In genomic region chr10:30436200-30436599, GRCh38 we compare ENCODE assay signal across 8 cellular contexts. TPM values are rescaled to one million over a fixed set of nuclear protein-coding genes. Genes with fewer than 3 reads are reported as not detected.
DNase-seq lines count a peak whose midpoint lies in the region; ATAC-seq and TF ChIP-seq lines count a peak whose summit lies in the region.

No MANE protein-coding gene starts in this region.

- H3K9me3 ChIP-seq in CD4-positive, CD25-positive, alpha-beta regulatory T cell (ENCODE audit: control insufficient read depth in 2 of 2, low read length in 2 of 2): no peaks in the 10 kb centered on the region
- H3K9me3 ChIP-seq in HUES64 (ENCODE audit: insufficient read depth, low read depth, low read length) (no peaks in the 10 kb centered on the region), stomach smooth muscle (ENCODE audit: control insufficient read depth in 2 of 2, low read length in 2 of 2) (no peaks in the 10 kb centered on the region)

- H3K4me1 Mint-ChIP-seq in CD4-positive, CD25-positive, alpha-beta regulatory T cell: peaks cover 27 to 54% (median 46%) of the 10 kb centered on the region in 4 donors
- H3K4me1 Mint-ChIP-seq in activated naive CD8-positive, alpha-beta T cell treated with anti-CD3 and anti-CD28 coated beads, Interleukin-2, amount 50 U/mL, for 24 hours: peaks cover 66% of the 10 kb centered on the region

- ATAC-seq in CD4-positive, CD25-positive, alpha-beta regulatory T cell (ENCODE audit: low read depth in 2 of 2): no peak
- ATAC-seq in activated naive CD8-positive, alpha-beta T cell treated with anti-CD3 and anti-CD28 coated beads, Interleukin-2, amount 50 U/mL, for 24 hours: no peak
- ATAC-seq in HG03378 (IDR thresholded peaks at IDR 0.05; ENCODE audit: unreplicated experiment): no peak
- no peak for ATAC-seq in GM18505 (IDR thresholded peaks at IDR 0.05; ENCODE audit: unreplicated experiment)

- no peaks in the 10 kb centered on the region for H3K9me3 Mint-ChIP-seq in CD4-positive, CD25-positive, alpha-beta regulatory T cell
- no peaks in the 10 kb centered on the region for H3K9me3 Mint-ChIP-seq in activated naive CD8-positive, alpha-beta T cell treated with anti-CD3 and anti-CD28 coated beads, Interleukin-2, amount 50 U/mL, for 24 hours

- H3K4me1 ChIP-seq in CD4-positive, CD25-positive, alpha-beta regulatory T cell (ENCODE audit: control insufficient read depth, insufficient read depth, low read length, poor library complexity, severe bottlenecking): peaks cover 49% of the 10 kb centered on the region
- H3K4me1 ChIP-seq in HUES64 (ENCODE audit: insufficient read depth, low read length): peaks cover 32% of the 10 kb centered on the region
- H3K4me1 ChIP-seq in stomach smooth muscle (ENCODE audit: control insufficient read depth, insufficient read depth, low read length): peaks cover 29% of the 10 kb centered on the region

- no peaks in the 10 kb centered on the region for H3K36me3 ChIP-seq in CD4-positive, CD25-positive, alpha-beta regulatory T cell (ENCODE audit: control insufficient read depth, insufficient read depth, low read length)
- H3K36me3 ChIP-seq in HUES64 (ENCODE audit: insufficient read depth, low read length) (peaks cover 10% of the 10 kb centered on the region), stomach smooth muscle (ENCODE audit: control insufficient read depth in 2 of 2, insufficient read depth in 2 of 2, low read length in 2 of 2) (peaks cover 0 to 7% of the 10 kb centered on the region in 2 donors)

- H3K4me3 Mint-ChIP-seq in CD4-positive, CD25-positive, alpha-beta regulatory T cell: peak overlapping the region; percentile 52 to 83 (median 77)
- peak overlapping the region; percentile 90 for H3K4me3 Mint-ChIP-seq in activated naive CD8-positive, alpha-beta T cell treated with anti-CD3 and anti-CD28 coated beads, Interleukin-2, amount 50 U/mL, for 24 hours

- no peaks in the 10 kb centered on the region for H3K27me3 ChIP-seq in CD4-positive, CD25-positive, alpha-beta regulatory T cell (ENCODE audit: control insufficient read depth, insufficient read depth, low read length)
- peaks cover 13% of the 10 kb centered on the region for H3K27me3 ChIP-seq in HUES64 (ENCODE audit: insufficient read depth, low read length)
- H3K27me3 ChIP-seq in stomach smooth muscle (ENCODE audit: control insufficient read depth in 1 of 2, insufficient read depth in 2 of 2, low read length in 2 of 2): no peaks in the 10 kb centered on the region

- peak overlapping the region; percentile 37 to 92 (median 53) for H3K27ac Mint-ChIP-seq in CD4-positive, CD25-positive, alpha-beta regulatory T cell
- H3K27ac Mint-ChIP-seq in activated naive CD8-positive, alpha-beta T cell treated with anti-CD3 and anti-CD28 coated beads, Interleukin-2, amount 50 U/mL, for 24 hours: peak overlapping the region; percentile 82

- H3K9ac ChIP-seq in HUES64 (ENCODE audit: low read depth, low read length): no peak overlapping the region
- H3K9ac ChIP-seq in stomach smooth muscle (ENCODE audit: low read length in 2 of 2): peak overlapping the region; percentile 55 to 56

- peaks cover 11% of the 10 kb centered on the region for H3K27me3 Mint-ChIP-seq in CD4-positive, CD25-positive, alpha-beta regulatory T cell
- no peaks in the 10 kb centered on the region for H3K27me3 Mint-ChIP-seq in activated naive CD8-positive, alpha-beta T cell treated with anti-CD3 and anti-CD28 coated beads, Interleukin-2, amount 50 U/mL, for 24 hours

- 6% methylated on average over 4 of the region's 6 CpGs for WGBS in HUES64
- WGBS in lower leg skin, 2 donors: 11 to 14% methylated on average over 6 of the region's 6 CpGs

- DNase-seq in CD4-positive, CD25-positive, alpha-beta regulatory T cell: no peak
- DNase-seq in activated naive CD8-positive, alpha-beta T cell treated with anti-CD3 and anti-CD28 coated beads, Interleukin-2, amount 50 U/mL, for 24 hours: no peak
- DNase-seq in iris pigment epithelial cell (ENCODE audit: low read depth) (peak; percentile 80), lower leg skin (ENCODE audit: low spot score in 2 of 2) (no peak)

- intact Hi-C loops in lower leg skin (cut with DNase I; ENCODE audit: low total_unique reads): no loop called here

- no peak for TF ChIP-seq CTCF in lower leg skin (IDR thresholded peaks at IDR 0.05)

- peak overlapping the region; percentile 66 for H3K27ac ChIP-seq in CD4-positive, CD25-positive, alpha-beta regulatory T cell (ENCODE audit: insufficient read depth, low read length, poor library complexity, severe bottlenecking)
- H3K27ac ChIP-seq in HUES64 (ENCODE audit: low read depth, low read length): peak overlapping the region; percentile 17; the same call in 1 of the 2 replicates
- peak overlapping the region; percentile 74 for H3K27ac ChIP-seq in stomach smooth muscle (ENCODE audit: low read length)

- H3K4me3 ChIP-seq in CD4-positive, CD25-positive, alpha-beta regulatory T cell (ENCODE audit: low read depth, low read length): peak overlapping the region; percentile 45
- peak overlapping the region; percentile 40 for H3K4me3 ChIP-seq in HUES64 (ENCODE audit: low read length)
- peak overlapping the region; percentile 85 to 90 for H3K4me3 ChIP-seq in stomach smooth muscle (ENCODE audit: low read length in 2 of 2)
- no peak overlapping the region for H3K4me3 ChIP-seq in lower leg skin (ENCODE audit: low read depth, poor library complexity, severe bottlenecking)

- H3K36me3 Mint-ChIP-seq in CD4-positive, CD25-positive, alpha-beta regulatory T cell: peaks cover 11% of the 10 kb centered on the region
- H3K36me3 Mint-ChIP-seq in activated naive CD8-positive, alpha-beta T cell treated with anti-CD3 and anti-CD28 coated beads, Interleukin-2, amount 50 U/mL, for 24 hours (ENCODE audit: low read depth): peaks cover 41% of the 10 kb centered on the region

- no peak for TF ChIP-seq POLR2A in lower leg skin (IDR thresholded peaks at IDR 0.05)
- no peak for TF ChIP-seq POLR2A in GM18505 (IDR thresholded peaks at IDR 0.05; ENCODE audit: borderline replicate concordance, extremely low read depth, insufficient read depth, insufficient read length)

RNA-seq across cellular contexts. Expression of gene MAP3K8, which starts 2.2 kb away (rescaled TPM):
- 31.0 TPM for total RNA-seq in CD4-positive, CD25-positive, alpha-beta regulatory T cell
- 1 to 10 TPM in 3 of 4 donors, under 1 TPM in 1; 0.69 to 1.4 (median 1.1) TPM for polyA plus RNA-seq in CD4-positive, CD25-positive, alpha-beta regulatory T cell
- 3.5 TPM for polyA plus RNA-seq in HUES64 (2013, experiment 1 of 2)
- 4.2 TPM for polyA plus RNA-seq in HUES64 (2013, experiment 2 of 2)
- 10 to 100 TPM; 27.0 to 41.8 (median 35.5) TPM for total RNA-seq in lower leg skin

Comparison
In these comparisons a context has a peak if more than half of its experiments do, and no peak if none do; other contexts are left out.
1. H3K27ac ChIP-seq: peak in every context shown above with its lines; median percentile 74 in stomach smooth muscle; 66 in CD4-positive, CD25-positive, alpha-beta regulatory T cell; 17 in HUES64.